ENCODE assay signal across 21 cellular contexts in the genomic region with DNA sequence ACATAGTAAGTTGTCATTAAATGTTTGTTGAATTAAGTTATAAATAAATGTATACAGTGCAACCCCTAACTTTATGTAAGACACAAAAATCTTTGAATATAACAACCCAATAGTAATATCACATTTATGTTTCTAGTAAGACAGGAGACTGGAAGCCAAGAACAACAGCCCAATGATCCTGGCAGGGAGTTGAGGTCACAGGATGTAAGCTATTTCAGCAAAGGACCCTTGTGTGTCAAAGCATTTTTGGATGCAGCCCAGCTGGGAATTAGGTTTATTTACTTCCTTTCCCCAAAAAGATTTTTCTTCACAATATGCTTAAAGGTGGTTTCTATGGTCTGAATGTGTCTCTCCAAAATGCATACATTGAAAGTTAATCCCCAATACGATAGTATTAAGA. TPM values are rescaled to one million over a fixed set of nuclear protein-coding genes. Genes with fewer than 3 reads are reported as not detected.
DNase-seq lines count a peak whose midpoint lies in the region; ATAC-seq, FAIRE-seq and TF ChIP-seq lines count a peak whose summit lies in the region.
"Had no signal": no experiment of that assay in that cellular context is flagged by ENCODE, and none has a peak within 500 bp of the region (broad histone marks: within the 10 kb centered on the region; RNA-seq: fewer than 3 reads in every experiment).

No MANE protein-coding gene starts in this region.

- H3K27me3 ChIP-seq in heart right ventricle (no peaks in the 10 kb centered on the region), endothelial cell of umbilical vein (ENCODE audit: control insufficient read depth in 2 of 2, insufficient read depth in 2 of 2, low read length in 2 of 2) (no peaks in the 10 kb centered on the region), osteoblast (ENCODE audit: insufficient read depth, low read length) (no peaks in the 10 kb centered on the region), thyroid gland (no peaks in the 10 kb centered on the region), A673 (replicated peaks; ENCODE audit: insufficient read depth, low read depth, low read length, poor library complexity) (no peaks in the 10 kb centered on the region)

- peak in 5 of 8 donors; percentile 48 to 83 (median 55) for ATAC-seq in heart right ventricle
- ATAC-seq: HCT116 had no signal

- H4K20me1 ChIP-seq in endothelial cell of umbilical vein (replicated peaks; ENCODE audit: control insufficient read depth, extremely low read depth, insufficient read depth, low read length) (no peaks in the 10 kb centered on the region), osteoblast (ENCODE audit: insufficient read depth, low read length) (no peaks in the 10 kb centered on the region)

- CTCF ChIA-PET in endothelial cell of umbilical vein (lab: Charles Lee) (interaction anchor here (0.8 to 2.1 kb wide), 7 partner anchors 13 to 181 kb away, joined by 3 to 13 read pairs (median 6); no protein-coding TSS in a partner anchor), A673 (lab: Charles Lee) (no interaction called here)

- FAIRE-seq in endothelial cell of umbilical vein (lab: Jason Lieb, UNC): peak; percentile 63
- FAIRE-seq: A204.1, RCC 7860 had no signal

- 79 to 88% methylated on average over 1 of the region's 1 CpG for WGBS in heart right ventricle, 2 donors
- WGBS in thyroid gland, 2 donors: 83% methylated on average over 1 of the region's 1 CpG

- DNase-seq in heart right ventricle (peak in 1 of 2 donors; percentile 68), cardiac septum (ENCODE audit: low spot score) (no peak), endothelial cell of umbilical vein (ENCODE audit: low read depth, low spot score) (peak; percentile 70), osteoblast (ENCODE audit: insufficient read length, low spot score, missing footprints) (peak; percentile 5), thyroid gland (peak; percentile 42 to 46), A673 (ENCODE audit: low spot score) (no peak)
- DNase-seq in stimulated activated CD4-positive, alpha-beta T cell treated with anti-CD3 and anti-CD28 coated beads, Interleukin-2, amount 100 ng/mL, for 48 hours: no peak
- no peak for DNase-seq in stimulated activated CD4-positive, alpha-beta T cell treated with anti-CD3 and anti-CD28 coated beads, Interleukin-2, amount 100 ng/mL, for 24 hours
- DNase-seq: COR-L47, DMS153, EL, IMR-90, Kasumi-1, NCI-H187 treated with DMSO at 0.1 percent for 48 hours, NCI-H2171 treated with DMSO at 0.1 percent for 48 hours, NCI-H82 had no signal

- peak overlapping the region in 3 of 10 donors; percentile 4 to 54 (median 51) for H3K27ac ChIP-seq in heart right ventricle
- H3K27ac ChIP-seq in endothelial cell of umbilical vein (ENCODE audit: insufficient read depth, low read depth, low read length): no peak overlapping the region
- no peak overlapping the region for H3K27ac ChIP-seq in osteoblast (ENCODE audit: low read depth, low read length)
- peak overlapping the region in 1 of 3 donors; percentile 61 for H3K27ac ChIP-seq in thyroid gland
- H3K27ac ChIP-seq in A673 (ENCODE audit: low read depth, low read length, poor library complexity, severe bottlenecking): no peak overlapping the region
- H3K27ac ChIP-seq: C4-2B had no signal

- TF ChIP-seq CTCF in heart right ventricle (IDR thresholded peaks at IDR 0.05) (no peak), endothelial cell of umbilical vein (IDR thresholded peaks at IDR 0.05; ENCODE audit: extremely low read depth in 1 of 2, insufficient read depth in 1 of 2, low read depth in 1 of 2, low read length in 2 of 2) (no peak), osteoblast (IDR thresholded peaks at IDR 0.05; ENCODE audit: extremely low read depth, low read depth, low read length) (no peak), thyroid gland (IDR thresholded peaks at IDR 0.05) (no peak), A673 (conservative IDR thresholded peaks at IDR 0.05; ENCODE audit: low read depth, low read length) (no peak)

- H3K4me2 ChIP-seq in endothelial cell of umbilical vein (ENCODE audit: insufficient read depth, low read length) (no peak overlapping the region), osteoblast (ENCODE audit: insufficient read depth, low read length) (no peak overlapping the region)

- H3K4me3 ChIP-seq in heart right ventricle (no peak overlapping the region), endothelial cell of umbilical vein (replicated peaks in 1 of 3; ENCODE audit: insufficient read depth in 1 of 3, low read depth in 1 of 3, low read length in 3 of 3) (no peak overlapping the region), osteoblast (ENCODE audit: insufficient read depth, low read length) (no peak overlapping the region), thyroid gland (replicated peaks in 1 of 3) (no peak overlapping the region), A673 (ENCODE audit: low read depth, low read length, poor library complexity, severe bottlenecking) (no peak overlapping the region)

- POLR2A ChIA-PET in endothelial cell of umbilical vein (lab: Charles Lee): no interaction called here
- POLR2A ChIA-PET in A673 (lab: Charles Lee; ENCODE audit: low non-redundant PET): no interaction called here

- H3K36me3 ChIP-seq in heart right ventricle (no peaks in the 10 kb centered on the region), endothelial cell of umbilical vein (ENCODE audit: control insufficient read depth in 2 of 2, extremely low read depth in 1 of 2, insufficient read depth in 2 of 2, low read length in 2 of 2) (no peaks in the 10 kb centered on the region), osteoblast (ENCODE audit: insufficient read depth, low read length) (no peaks in the 10 kb centered on the region), thyroid gland (no peaks in the 10 kb centered on the region), A673 (ENCODE audit: insufficient read depth, low read length, poor library complexity, severe bottlenecking) (no peaks in the 10 kb centered on the region)

- TF ChIP-seq POLR2A in endothelial cell of umbilical vein (IDR thresholded peaks at IDR 0.05; ENCODE audit: low read depth, low read length) (no peak), thyroid gland (IDR thresholded peaks at IDR 0.05) (no peak)

- dilution Hi-C loops in endothelial cell of umbilical vein (cut with MboI; ENCODE audit: extremely low pct_ligation_motif_present, low sequenced_read_pairs): no loop called here

- H3K9me1 ChIP-seq in endothelial cell of umbilical vein (replicated peaks; ENCODE audit: control insufficient read depth, extremely low read depth, insufficient read depth, low read length): no peaks in the 10 kb centered on the region

- H3K9ac ChIP-seq in endothelial cell of umbilical vein (replicated peaks; ENCODE audit: extremely low read depth, insufficient read depth, low read length): no peak overlapping the region

- BruUV-seq in endothelial cell of umbilical vein (replicated peaks; lab: Mats Ljungman, UMichigan) (no TSS peak), A673 (replicated peaks; lab: Mats Ljungman, UMichigan) (no TSS peak)

- H3K79me2 ChIP-seq in endothelial cell of umbilical vein (ENCODE audit: control insufficient read depth, insufficient read depth, low read length) (no peaks in the 10 kb centered on the region), osteoblast (ENCODE audit: insufficient read depth, low read length) (no peaks in the 10 kb centered on the region)

- peaks cover 0 to 15% (median 0%) of the 10 kb centered on the region in 9 donors for H3K4me1 ChIP-seq in heart right ventricle
- H3K4me1 ChIP-seq in endothelial cell of umbilical vein (ENCODE audit: control insufficient read depth, extremely low read depth, insufficient read depth, low read length): peaks cover 3% of the 10 kb centered on the region
- no peaks in the 10 kb centered on the region for H3K4me1 ChIP-seq in osteoblast (ENCODE audit: insufficient read depth, low read length)
- H3K4me1 ChIP-seq in thyroid gland: peaks cover 12% of the 10 kb centered on the region in 2 donors
- H3K4me1 ChIP-seq in A673 (ENCODE audit: insufficient read depth, low read length, poor library complexity, severe bottlenecking): no peaks in the 10 kb centered on the region

- intact Hi-C loops in heart right ventricle (cut with DNase I): loop anchor here in 1 of 10 donors (5.0 kb wide), 1 partner anchor 58 kb away; no protein-coding TSS in a partner anchor
- intact Hi-C loops in cardiac septum (cut with DNase I): no loop called here
- intact Hi-C loops in endothelial cell of umbilical vein (cut with micrococcal nuclease): no loop called here
- intact Hi-C loops in thyroid gland (cut with DNase I): no loop called here
- intact Hi-C loops in A673 (cut with micrococcal nuclease; ENCODE audit: unreplicated experiment): no loop called here

- H3K9me3 ChIP-seq in heart right ventricle (peaks cover 0 to 6% (median 0%) of the 10 kb centered on the region in 11 donors), endothelial cell of umbilical vein (replicated peaks; ENCODE audit: control insufficient read depth, insufficient read depth, low read length) (no peaks in the 10 kb centered on the region), osteoblast (ENCODE audit: low read depth, low read length) (no peaks in the 10 kb centered on the region), thyroid gland (no peaks in the 10 kb centered on the region), A673 (ENCODE audit: low read depth, low read length, poor library complexity, severe bottlenecking) (no peaks in the 10 kb centered on the region)

- no peak overlapping the region for H2AFZ ChIP-seq in endothelial cell of umbilical vein (ENCODE audit: low read depth, low read length)
- no peak overlapping the region for H2AFZ ChIP-seq in osteoblast (ENCODE audit: low read length)

TF ChIP-seq in endothelial cell of umbilical vein, 7 proteins besides CTCF, POLR2A, EP300 and RAD21 (continues in another document):
- TF ChIP-seq JUN (IDR thresholded peaks at IDR 0.05; ENCODE audit: borderline replicate concordance, insufficient read depth, insufficient read length, low read depth) (no peak), GATA2 (IDR thresholded peaks at IDR 0.05; ENCODE audit: insufficient read depth, insufficient read length, low read depth, low read length) (no peak), EZH2 (IDR thresholded peaks at IDR 0.05; ENCODE audit: borderline replicate concordance, low read depth, low read length, severe bottlenecking) (no peak), POLR2AphosphoS5 (IDR thresholded peaks at IDR 0.05; ENCODE audit: insufficient read depth, low read depth, low read length) (no peak)

RNA-seq across cellular contexts. Expression of gene ABCA4, which starts 34.0 kb away (rescaled TPM):
- total RNA-seq in heart right ventricle: under 1 TPM; 0.05 to 0.66 (median 0.22) TPM
- polyA plus RNA-seq in heart right ventricle: under 1 TPM; 0.09 to 0.22 TPM
- 0.19 TPM for total RNA-seq in cardiac septum
- total RNA-seq in endothelial cell of umbilical vein: 4.9 and 5.0 TPM in 2 replicates
- 2.3 and 2.5 TPM in 2 replicates for polyA plus RNA-seq in endothelial cell of umbilical vein
- polyA plus RNA-seq in endothelial cell of umbilical vein (2011; cell fraction: cytosol; rRNA removed): 1.1 TPM in 2 replicates
- 8.9 and 12.1 TPM in 2 replicates for polyA plus RNA-seq in endothelial cell of umbilical vein (2011; cell fraction: nucleus; rRNA removed)
- 2.0 and 5.2 TPM in 2 replicates for polyA plus RNA-seq in endothelial cell of umbilical vein (2012)
- 3.4 and 5.3 TPM in 2 replicates for polyA minus RNA-seq in endothelial cell of umbilical vein
- polyA minus RNA-seq in endothelial cell of umbilical vein (2011; cell fraction: cytosol; rRNA and poly(A)+ RNA removed): 3.3 TPM
- 9.0 and 9.1 TPM in 2 replicates for polyA minus RNA-seq in endothelial cell of umbilical vein (2011; cell fraction: nucleus; rRNA and poly(A)+ RNA removed)
- under 0.01 and 1.1 TPM in 2 replicates for total RNA-seq in osteoblast
- 1 to 10 TPM in 1 of 4 donors, under 1 TPM in 3; 0.44 to 1.0 (median 0.82) TPM for total RNA-seq in thyroid gland
- total RNA-seq in A673 (2021): 0.09 and 0.44 TPM in 2 replicates
- total RNA-seq: NCI-H460 had no signal

Comparison
In these comparisons a context has a peak if more than half of its experiments do, and no peak if none do; other contexts are left out.
1. DNase-seq: peak in endothelial cell of umbilical vein (single experiment), osteoblast (single experiment) and thyroid gland (2 of 2); none in cardiac septum (single experiment), stimulated activated CD4-positive, alpha-beta T cell treated with anti-CD3 and anti-CD28 coated beads, Interleukin-2, amount 100 ng/mL, for 48 hours (0 of 2), stimulated activated CD4-positive, alpha-beta T cell treated with anti-CD3 and anti-CD28 coated beads, Interleukin-2, amount 100 ng/mL, for 24 hours (0 of 2) and A673 (single experiment).